Comparison of ENCODE assay signal across 13 cellular contexts in the genomic region with DNA sequence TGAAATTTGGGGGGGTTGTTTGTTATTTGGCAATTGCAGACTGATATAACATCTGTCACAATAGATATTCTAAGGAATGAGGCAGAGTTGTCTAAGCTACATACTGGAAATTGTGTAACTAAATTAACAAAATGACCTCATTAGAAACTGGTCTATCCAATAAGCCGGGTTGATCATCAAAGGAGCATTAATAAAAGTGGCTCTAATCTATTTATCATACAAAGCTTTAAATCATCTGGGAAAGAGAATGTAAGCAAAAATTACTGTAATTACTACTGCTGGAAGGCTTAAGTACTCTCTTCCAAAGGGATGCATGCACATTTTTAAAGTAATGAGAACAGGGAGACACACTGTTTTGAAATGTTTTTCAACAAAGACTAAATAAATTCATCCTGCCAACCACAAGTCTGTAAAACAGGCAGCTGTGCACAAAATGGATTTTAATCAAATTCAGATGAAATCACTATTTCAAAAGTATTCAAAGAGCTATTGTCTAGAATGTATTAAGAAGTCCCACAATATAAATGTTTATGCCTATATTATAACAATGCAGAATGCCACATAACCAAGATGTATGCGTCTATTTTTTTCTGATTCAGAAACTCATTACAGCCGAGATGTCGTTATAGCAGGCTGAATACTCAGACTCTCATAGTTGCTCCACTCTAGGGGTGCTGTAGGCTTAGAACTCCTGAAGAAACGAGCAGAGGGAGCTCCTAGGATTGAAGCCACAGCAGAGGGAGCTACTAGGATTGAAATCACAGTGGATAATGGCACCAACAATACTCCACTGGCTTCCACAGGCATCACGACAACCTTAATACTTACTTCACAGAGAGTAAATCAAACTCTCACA.
"Had no signal": no experiment of that assay in that cellular context is flagged by ENCODE, and none has a peak within 500 bp of the region (broad histone marks: within the 10 kb centered on the region; RNA-seq: fewer than 3 reads in every experiment).

No MANE protein-coding gene starts in this region.

- H3K9me3 ChIP-seq: adrenal gland, testis, upper lobe of right lung had no signal

- FAIRE-seq: frontal cortex, keratinocyte had no signal

- H3K27me3 ChIP-seq: adrenal gland, testis, upper lobe of right lung had no signal

- H3K4me3 ChIP-seq: adrenal gland, testis, upper lobe of right lung had no signal

- DNase-seq: activated B cell treated with CpG ODN at 0.5 μM for 24 hours; activated CD4-positive, alpha-beta T cell treated with anti-CD3 and anti-CD28 coated beads, Interleukin-2, amount 10 ng/mL, durations not matched to agents 7 days and 5 days; activated CD8-positive, alpha-beta memory T cell treated with anti-CD3 and anti-CD28 coated beads for 24 hours; activated naive CD4-positive, alpha-beta T cell treated with anti-CD3 and anti-CD28 coated beads for 36 hours; adrenal gland; cerebellar nuclear complex; erythroblast; left ventricle myocardium superior; stimulated activated CD4-positive, alpha-beta T cell treated with anti-CD3 and anti-CD28 coated beads, Interleukin-4, amount 100 ng/mL, for 1 hour; testis; upper lobe of right lung had no signal

- ATAC-seq: left ventricle myocardium superior, upper lobe of right lung had no signal

- H3K36me3 ChIP-seq: adrenal gland had no signal

- H3K27ac ChIP-seq: adrenal gland, testis, upper lobe of right lung had no signal

- H3K4me1 ChIP-seq: adrenal gland, testis, upper lobe of right lung had no signal
